ENCODE assay signal across 8 cellular contexts in the genomic region with DNA sequence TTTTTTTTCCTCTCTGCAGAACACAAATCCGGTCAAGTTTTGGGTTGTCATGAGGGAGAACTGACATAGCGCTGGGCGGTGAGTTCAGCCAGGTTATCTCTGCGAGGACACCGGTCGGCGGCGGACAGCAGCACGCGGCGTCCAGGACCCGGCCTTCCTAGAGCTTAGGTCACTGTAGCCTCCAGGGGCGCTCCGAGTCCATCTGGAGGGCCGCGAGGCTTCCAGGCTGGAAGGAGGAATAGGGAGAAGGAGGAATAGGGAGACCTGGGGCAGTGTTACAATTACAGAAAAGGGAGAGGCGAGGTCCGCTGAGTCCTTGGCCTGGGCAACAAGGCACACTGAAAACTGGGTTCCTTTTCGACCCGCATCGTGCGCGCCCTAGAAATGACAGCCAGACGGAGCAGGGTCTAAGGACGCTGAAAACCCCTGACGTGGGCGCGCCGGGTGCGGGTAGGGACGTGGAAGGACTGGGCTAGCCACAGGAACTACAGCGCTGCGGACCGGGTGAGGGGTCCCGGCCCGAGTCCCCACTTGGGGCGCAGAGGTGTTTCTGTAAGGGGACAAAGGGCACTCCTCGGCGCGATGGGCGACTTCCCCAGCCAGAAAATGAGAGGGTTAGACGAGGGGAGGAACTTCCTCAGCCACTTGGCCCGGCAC. TPM values are rescaled to one million over a fixed set of nuclear protein-coding genes. Genes with fewer than 3 reads are reported as not detected.
DNase-seq lines count a peak whose midpoint lies in the region; ATAC-seq and TF ChIP-seq lines count a peak whose summit lies in the region.
"Had no signal": no experiment of that assay in that cellular context is flagged by ENCODE, and none has a peak within 500 bp of the region (broad histone marks: within the 10 kb centered on the region; RNA-seq: fewer than 3 reads in every experiment).

No MANE protein-coding gene starts in this region.

- no TSS peak for BruUV-seq in OCI-LY7 (replicated peaks; lab: Mats Ljungman, UMichigan)

- peaks cover 6% of the 10 kb centered on the region for H3K4me1 Mint-ChIP-seq in neural crest cell

- ATAC-seq in GM19035 (IDR thresholded peaks at IDR 0.05; ENCODE audit: unreplicated experiment) (peak; percentile 5), GM19328 (IDR thresholded peaks at IDR 0.05; ENCODE audit: unreplicated experiment) (no peak)

- H3K9me2 ChIP-seq in OCI-LY7 (ENCODE audit: insufficient read depth, low read length): no peaks in the 10 kb centered on the region

- peaks cover 0 to 76% (median 5%) of the 10 kb centered on the region in 4 donors for H3K27me3 ChIP-seq in esophagus squamous epithelium

- no peaks in the 10 kb centered on the region for H3K4me1 ChIP-seq in OCI-LY7 (ENCODE audit: insufficient read depth, low read length, poor library complexity, severe bottlenecking)
- H3K4me1 ChIP-seq in esophagus squamous epithelium: peaks cover 9 to 44% (median 17%) of the 10 kb centered on the region in 3 donors

- no peak overlapping the region for H3K27ac ChIP-seq in OCI-LY7 (ENCODE audit: low read depth, low read length, poor library complexity, severe bottlenecking)
- no peak overlapping the region for H3K27ac ChIP-seq in esophagus squamous epithelium

- H3K36me3 Mint-ChIP-seq in neural crest cell (ENCODE audit: low read depth): no peaks in the 10 kb centered on the region

- no peak overlapping the region for H2AFZ ChIP-seq in OCI-LY7 (ENCODE audit: low read length)

- DNase-seq in OCI-LY7 (ENCODE audit: low spot score): no peak
- no peak for DNase-seq in esophagus squamous epithelium (lab: John Stamatoyannopoulos, UW)
- DNase-seq in neural crest cell (ENCODE audit: low read depth, low spot score): peak; percentile 61
- DNase-seq in GM13976 (ENCODE audit: low spot score): no peak
- no peak for DNase-seq in amygdala (lab: John Stamatoyannopoulos, UW)

- no peaks in the 10 kb centered on the region for H3K36me3 ChIP-seq in OCI-LY7 (ENCODE audit: insufficient read depth, low read length)
- H3K36me3 ChIP-seq in esophagus squamous epithelium: no peaks in the 10 kb centered on the region

- no peak overlapping the region for H3K27ac Mint-ChIP-seq in neural crest cell (ENCODE audit: unreplicated experiment)

- in situ Hi-C loops in GM13976 (cut with MboI; ENCODE audit: low sequenced_read_pairs, unreplicated experiment): no loop called here

- no peak for TF ChIP-seq POLR2A in esophagus squamous epithelium (IDR thresholded peaks at IDR 0.05)

- peaks cover 91% of the 10 kb centered on the region for H3K27me3 Mint-ChIP-seq in neural crest cell (ENCODE audit: low read depth)

- H3K9me3 Mint-ChIP-seq in neural crest cell: no peaks in the 10 kb centered on the region

- TF ChIP-seq CTCF in OCI-LY7 (conservative IDR thresholded peaks at IDR 0.05; ENCODE audit: low read length): no peak; the same call in 1 of the 2 replicates
- TF ChIP-seq CTCF in esophagus squamous epithelium (IDR thresholded peaks at IDR 0.05): no peak
- TF ChIP-seq CTCF in neural crest cell (conservative IDR thresholded peaks at IDR 0.05): peak; percentile 38
- no peak for TF ChIP-seq CTCF in GM13976 (IDR thresholded peaks at IDR 0.05; ENCODE audit: borderline replicate concordance, control extremely low read depth, extremely low read depth, insufficient read depth, missing control alignments)

- CTCF ChIA-PET in OCI-LY7 (lab: Charles Lee; ENCODE audit: unreplicated experiment): no interaction called here

- no peaks in the 10 kb centered on the region for H3K9me3 ChIP-seq in OCI-LY7 (ENCODE audit: low read length)
- H3K9me3 ChIP-seq in esophagus squamous epithelium: no peaks in the 10 kb centered on the region

- peak overlapping the region; percentile 43 for H3K4me3 ChIP-seq in OCI-LY7 (ENCODE audit: low read depth, low read length, poor library complexity, severe bottlenecking)
- H3K4me3 ChIP-seq in esophagus squamous epithelium: peak overlapping the region in 3 of 4 donors; percentile 26 to 64 (median 42)

- intact Hi-C loops in OCI-LY7 (cut with micrococcal nuclease; ENCODE audit: unreplicated experiment) (no loop called here), esophagus squamous epithelium (cut with DNase I) (loop anchor here (10.0 kb wide), 1 partner anchor 476 kb away; no protein-coding TSS in a partner anchor)

- WGBS in esophagus squamous epithelium, 2 donors: 53 to 60% methylated on average over 11 to 22 of the region's 43 CpGs

- POLR2A ChIA-PET in OCI-LY7 (lab: Charles Lee): no interaction called here

- no peaks in the 10 kb centered on the region for H3K79me2 ChIP-seq in OCI-LY7 (ENCODE audit: insufficient read depth, low read depth, low read length)

- peak overlapping the region; percentile 80 for H3K4me3 Mint-ChIP-seq in neural crest cell

- peak overlapping the region; percentile 61 for H3K4me2 ChIP-seq in OCI-LY7 (ENCODE audit: low read length)

- no peaks in the 10 kb centered on the region for H4K20me1 ChIP-seq in OCI-LY7 (ENCODE audit: insufficient read depth, low read length)

RNA-seq across cellular contexts. Expression of gene FNDC1, which starts 0.5 kb away (rescaled TPM):
- 0.16 and 0.46 TPM in 2 replicates for total RNA-seq in OCI-LY7 (2014; rRNA removed; shearing (Covaris generic))
- 16.4 and 19.9 TPM in 2 replicates for total RNA-seq in OCI-LY7 (2022)
- under 1 TPM in 3 of 4 donors, not detected in 1; 0.04 to 0.38 (median 0.06) TPM for total RNA-seq in esophagus squamous epithelium
- 0.05 and 0.09 TPM in 2 replicates for total RNA-seq in neural crest cell
- total RNA-seq: T-helper 2 cell treated with Interferon-gamma antibody and Interleukin-4, amounts not matched to agents 100 ng/mL and 5 ng/mL, for 36 hours had no signal
